ENCODE assay signal across 1 cellular context in genomic region chr2:218001629-218002028, GRCh38.
TF ChIP-seq lines count a peak whose summit lies in the region.

No MANE protein-coding gene starts in this region.

TF ChIP-seq in A549, 52 proteins besides CTCF, POLR2A, EP300 and RAD21 (continued from another document):
- TF ChIP-seq REST (IDR thresholded peaks at IDR 0.05) (no peak), NPAS2 (CRISPR knock-in tag; IDR thresholded peaks at IDR 0.05; ENCODE audit: borderline replicate concordance) (no peak), HOXA7 (CRISPR knock-in tag; IDR thresholded peaks at IDR 0.05) (no peak), PBX3 (IDR thresholded peaks at IDR 0.05) (no peak), JUN (IDR thresholded peaks at IDR 0.05) (no peak), KDM5A (IDR thresholded peaks at IDR 0.05) (no peak), NFE2L2 (conservative IDR thresholded peaks at IDR 0.05; ENCODE audit: low read length) (no peak), HOXB13 (CRISPR knock-in tag; IDR thresholded peaks at IDR 0.05; ENCODE audit: low read depth) (no peak)
TF ChIP-seq in A549: peak in this region for 0.
